ENCODE assay signal across 27 cellular contexts in genomic region chr7:64884085-64884912, GRCh38. TPM values are rescaled to one million over a fixed set of nuclear protein-coding genes. Genes with fewer than 3 reads are reported as not detected.
DNase-seq lines count a peak whose midpoint lies in the region; ATAC-seq and TF ChIP-seq lines count a peak whose summit lies in the region.
"Had no signal": no experiment of that assay in that cellular context is flagged by ENCODE, and none has a peak within 500 bp of the region (broad histone marks: within the 10 kb centered on the region; RNA-seq: fewer than 3 reads in every experiment).

No MANE protein-coding gene starts in this region.

- H3K36me3 ChIP-seq in endodermal cell (ENCODE audit: control insufficient read depth, insufficient read depth, low read length) = no peaks in the 10 kb centered on the region
- H3K36me3 ChIP-seq: breast epithelium, left ventricle myocardium inferior, neutrophil had no signal

- H3K4me3 Mint-ChIP-seq in CD4-positive, alpha-beta T cell = peak overlapping the region; percentile 59
- H3K4me3 Mint-ChIP-seq in endodermal cell = no peak overlapping the region
- no peak overlapping the region for H3K4me3 Mint-ChIP-seq in osteocyte (ENCODE audit: unreplicated experiment)
- H3K4me3 Mint-ChIP-seq: activated naive CD4-positive, alpha-beta T cell treated with anti-CD3 and anti-CD28 coated beads, Interleukin-2, amount 50 U/mL, for 24 hours had no signal

- TF ChIP-seq CTCF in CD4-positive, alpha-beta T cell (IDR thresholded peaks at IDR 0.05) = no peak
- no peak for TF ChIP-seq CTCF in GM13976 (IDR thresholded peaks at IDR 0.05; ENCODE audit: borderline replicate concordance, control extremely low read depth, extremely low read depth, insufficient read depth, missing control alignments)
- no peak for TF ChIP-seq CTCF in endodermal cell (conservative IDR thresholded peaks at IDR 0.05)
- TF ChIP-seq CTCF in osteocyte (IDR thresholded peaks at IDR 0.05) = no peak

- CTCF ChIA-PET in CD4-positive, alpha-beta T cell (lab: Charles Lee) = no interaction called here

- no peak overlapping the region for H3K27ac ChIP-seq in CD4-positive, alpha-beta T cell (ENCODE audit: low read depth, low read length)
- H3K27ac ChIP-seq in endodermal cell (ENCODE audit: low read depth, low read length) = no peak overlapping the region
- H3K27ac ChIP-seq: breast epithelium, epithelial cell of prostate, GM23248, left ventricle myocardium inferior, neutrophil, psoas muscle had no signal

- intact Hi-C loops in CD4-positive, alpha-beta T cell (cut with DNase I, micrococcal nuclease) = no loop called here

- no peaks in the 10 kb centered on the region for H3K36me3 Mint-ChIP-seq in CD4-positive, alpha-beta T cell (ENCODE audit: low read depth)
- H3K36me3 Mint-ChIP-seq in endodermal cell (ENCODE audit: low read depth) (peaks cover 3% of the 10 kb centered on the region), osteocyte (ENCODE audit: unreplicated experiment) (no peaks in the 10 kb centered on the region)
- H3K36me3 Mint-ChIP-seq: activated naive CD4-positive, alpha-beta T cell treated with anti-CD3 and anti-CD28 coated beads, Interleukin-2, amount 50 U/mL, for 24 hours had no signal

- POLR2A ChIA-PET in CD4-positive, alpha-beta T cell (lab: Charles Lee) = no interaction called here

- DNase-seq in CD4-positive, alpha-beta T cell = no peak
- DNase-seq in GM13976 (ENCODE audit: low spot score) = peak; percentile 15
- DNase-seq in endodermal cell = peak; percentile 14
- peak; percentile 65 for DNase-seq in osteocyte (ENCODE audit: extremely low spot score, unreplicated experiment)
- no peak for DNase-seq in NCI-H446 (lab: John Stamatoyannopoulos, UW)
- DNase-seq: activated CD4-positive, alpha-beta T cell treated with anti-CD3 and anti-CD28 coated beads for 48 hours; DMS79; GM23248; IMR-90; left ventricle myocardium inferior; mesendoderm; MV-4-11; NCI-H1436 treated with DMSO at 0.1 percent for 48 hours; NCI-H2107; NCI-H774; psoas muscle; SIG-M5; SW 1271; T1000; trophoblast cell had no signal

- H3K9ac ChIP-seq in endodermal cell (ENCODE audit: extremely low read depth, low read length, poor library complexity, severe bottlenecking) = no peak overlapping the region
- H3K9ac ChIP-seq: GM23248 had no signal

- in situ Hi-C loops in GM13976 (cut with MboI; ENCODE audit: low sequenced_read_pairs, unreplicated experiment) = no loop called here

- no peaks in the 10 kb centered on the region for H3K9me3 Mint-ChIP-seq in CD4-positive, alpha-beta T cell
- H3K9me3 Mint-ChIP-seq in endodermal cell (peaks cover 46% of the 10 kb centered on the region), osteocyte (ENCODE audit: unreplicated experiment) (peaks cover 5% of the 10 kb centered on the region)
- H3K9me3 Mint-ChIP-seq: activated naive CD4-positive, alpha-beta T cell treated with anti-CD3 and anti-CD28 coated beads, Interleukin-2, amount 50 U/mL, for 24 hours had no signal

- H3K4me1 Mint-ChIP-seq in CD4-positive, alpha-beta T cell (ENCODE audit: low read depth) = peaks cover 18% of the 10 kb centered on the region
- H3K4me1 Mint-ChIP-seq in endodermal cell (peaks cover 4% of the 10 kb centered on the region), osteocyte (ENCODE audit: unreplicated experiment) (peaks cover 10% of the 10 kb centered on the region)

- H3K27me3 Mint-ChIP-seq in CD4-positive, alpha-beta T cell = peaks cover 74% of the 10 kb centered on the region
- peaks cover 88% of the 10 kb centered on the region for H3K27me3 Mint-ChIP-seq in endodermal cell (ENCODE audit: insufficient read depth)
- peaks cover 23% of the 10 kb centered on the region for H3K27me3 Mint-ChIP-seq in osteocyte (ENCODE audit: unreplicated experiment)

- H3K4me1 ChIP-seq in endodermal cell (ENCODE audit: control insufficient read depth, insufficient read depth, low read length) = no peaks in the 10 kb centered on the region
- H3K4me1 ChIP-seq: breast epithelium had no signal

- WGBS in endodermal cell (ENCODE audit: insufficient coverage in 1 of 2, insufficient read length in 1 of 2), 2 experiments = 87 to 90% methylated on average over 20 to 22 of the region's 22 CpGs

- no peak overlapping the region for H3K4me3 ChIP-seq in endodermal cell (ENCODE audit: low read length)

- H3K27me3 ChIP-seq in CD4-positive, alpha-beta T cell (ENCODE audit: control insufficient read depth, insufficient read depth, low read length) = peaks cover 41% of the 10 kb centered on the region
- peaks cover 54% of the 10 kb centered on the region for H3K27me3 ChIP-seq in endodermal cell (ENCODE audit: control insufficient read depth, insufficient read depth, low read length, poor library complexity, severe bottlenecking)
- H3K27me3 ChIP-seq: breast epithelium had no signal

- no peaks in the 10 kb centered on the region for H3K9me3 ChIP-seq in CD4-positive, alpha-beta T cell (ENCODE audit: control insufficient read depth, low read length)
- no peaks in the 10 kb centered on the region for H3K9me3 ChIP-seq in endodermal cell (ENCODE audit: control insufficient read depth, low read length)
- H3K9me3 ChIP-seq: breast epithelium, psoas muscle had no signal

- no peak overlapping the region for H3K27ac Mint-ChIP-seq in CD4-positive, alpha-beta T cell
- H3K27ac Mint-ChIP-seq in endodermal cell (no peak overlapping the region), osteocyte (ENCODE audit: unreplicated experiment) (no peak overlapping the region)
- H3K27ac Mint-ChIP-seq: activated naive CD4-positive, alpha-beta T cell treated with anti-CD3 and anti-CD28 coated beads, Interleukin-2, amount 50 U/mL, for 24 hours; CD14-positive monocyte had no signal

- no peak for ATAC-seq in CD4-positive, alpha-beta T cell (ENCODE audit: poor library complexity)
- ATAC-seq in GM21737 (IDR thresholded peaks at IDR 0.05; ENCODE audit: unreplicated experiment) (no peak), HG03097 (IDR thresholded peaks at IDR 0.05; ENCODE audit: low FRiP score, unreplicated experiment) (no peak)

RNA-seq across cellular contexts. Expression of gene ZNF273, which starts 18.8 kb away (rescaled TPM):
- total RNA-seq in CD4-positive, alpha-beta T cell = 1 to 10 TPM; 6.8 TPM
- 10 to 100 TPM; 15.5 to 20.5 TPM for total RNA-seq in endodermal cell
- 16.2 TPM for polyA plus RNA-seq in endodermal cell (2013, experiment 1 of 2)
- 16.7 TPM for polyA plus RNA-seq in endodermal cell (2013, experiment 2 of 2)
- total RNA-seq in osteocyte = 1.8 and 2.8 TPM in 2 replicates

Comparison
In these comparisons a context has a peak if more than half of its experiments do, and no peak if none do; other contexts are left out.
1. DNase-seq: peak in GM13976 (single experiment), endodermal cell (single experiment) and osteocyte (single experiment); none in CD4-positive, alpha-beta T cell (0 of 10) and NCI-H446 (0 of 2).